ENCODE assay signal across 13 cellular contexts in genomic region chr14:105165761-105166485, GRCh38. TPM values are rescaled to one million over a fixed set of nuclear protein-coding genes. Genes with fewer than 3 reads are reported as not detected.
DNase-seq lines count a peak whose midpoint lies in the region; ATAC-seq and TF ChIP-seq lines count a peak whose summit lies in the region.
"Had no signal": no experiment of that assay in that cellular context is flagged by ENCODE, and none has a peak within 500 bp of the region (broad histone marks: within the 10 kb centered on the region; RNA-seq: fewer than 3 reads in every experiment).

No MANE protein-coding gene starts in this region.

- DNase-seq in heart right ventricle (no peak), right cardiac atrium (no peak), RWPE1 (ENCODE audit: low spot score) (peak; percentile 46), epithelial cell of prostate (ENCODE audit: low read depth, low spot score) (no peak), NCI-H187 treated with DMSO at 0.1 percent for 48 hours (lab: John Stamatoyannopoulos, UW) (no peak), left lung (no peak), SHP77 treated with DMSO at 0.1 percent for 48 hours (lab: John Stamatoyannopoulos, UW) (no peak)
- DNase-seq: activated T-cell treated with anti-CD3 and anti-CD28 coated beads, Interleukin-2, amount 50 U/mL, for 24 hours; colonic mucosa; midbrain; stimulated activated CD4-positive, alpha-beta T cell treated with anti-CD3 and anti-CD28 coated beads, Interleukin-15, amount 100 ng/mL, for 24 hours had no signal

- H3K27me3 ChIP-seq in heart right ventricle (peaks cover 0 to 40% (median 9%) of the 10 kb centered on the region in 7 donors), right cardiac atrium (ENCODE audit: control insufficient read depth, insufficient read depth) (no peaks in the 10 kb centered on the region), thymus (ENCODE audit: control insufficient read depth, insufficient read depth) (peaks cover 48% of the 10 kb centered on the region), left lung (peaks cover 0 to 44% of the 10 kb centered on the region in 2 donors)

- no peak for TF ChIP-seq CTCF in heart right ventricle (IDR thresholded peaks at IDR 0.05)
- TF ChIP-seq CTCF in RWPE1 (conservative IDR thresholded peaks at IDR 0.05; ENCODE audit: low read depth): no peak
- TF ChIP-seq CTCF in left lung (IDR thresholded peaks at IDR 0.05): no peak

- H3K27ac ChIP-seq in heart right ventricle (peak overlapping the region in 4 of 10 donors; percentile 2 to 48 (median 28)), right cardiac atrium (ENCODE audit: low read length) (no peak overlapping the region), RWPE1 (peak overlapping the region; percentile 99), epithelial cell of prostate (peak overlapping the region; percentile 56), thymus (ENCODE audit: low read depth) (peak overlapping the region; percentile 32), left lung (no peak overlapping the region)
- H3K27ac ChIP-seq: colonic mucosa, parathyroid adenoma had no signal

- CTCF ChIA-PET in RWPE1 (lab: Yijun Ruan, JAX): interaction anchor here (0.6 to 8.3 kb wide), 6 partner anchors 35 to 290 kb away, joined by 3 to 99 read pairs (median 4); no protein-coding TSS in a partner anchor

- intact Hi-C loops in heart right ventricle (cut with DNase I): loop anchor here in 5 of 10 donors (5.0 to 10.0 kb wide), 3 partner anchors 36 to 74 kb away; no protein-coding TSS in a partner anchor
- intact Hi-C loops in right cardiac atrium (cut with DNase I): loop anchor here in 1 of 4 donors (5.0 kb wide), 1 partner anchor 74 kb away; no protein-coding TSS in a partner anchor
- intact Hi-C loops in left lung (cut with DNase I): no loop called here

- ATAC-seq in heart right ventricle (peak in 1 of 8 donors; percentile 1), right cardiac atrium (no peak), left lung (no peak)

- H3K4me1 ChIP-seq in heart right ventricle (peaks cover 14 to 82% (median 44%) of the 10 kb centered on the region in 9 donors), right cardiac atrium (ENCODE audit: control insufficient read depth, insufficient read depth, low read length) (peaks cover 3% of the 10 kb centered on the region), thymus (ENCODE audit: control insufficient read depth, insufficient read depth, low read length) (no peaks in the 10 kb centered on the region), left lung (peaks cover 10 to 33% of the 10 kb centered on the region in 2 donors)

- H3K9me3 ChIP-seq in heart right ventricle (no peaks in the 10 kb centered on the region), right cardiac atrium (ENCODE audit: control insufficient read depth, low read length) (no peaks in the 10 kb centered on the region), thymus (ENCODE audit: control insufficient read depth) (no peaks in the 10 kb centered on the region), left lung (no peaks in the 10 kb centered on the region)
- H3K9me3 ChIP-seq: colonic mucosa had no signal

- 88% methylated on average over 32 of the region's 32 CpGs for WGBS in heart right ventricle, 2 donors
- 87% methylated on average over 32 of the region's 32 CpGs for WGBS in right cardiac atrium
- WGBS in thymus: 93% methylated on average over 32 of the region's 32 CpGs

- H3K4me3 ChIP-seq in heart right ventricle (peak overlapping the region in 8 of 10 donors; percentile 4 to 68 (median 48)), right cardiac atrium (ENCODE audit: low read length) (no peak overlapping the region), thymus (ENCODE audit: low read length) (no peak overlapping the region), left lung (peak overlapping the region in 1 of 2 donors; percentile 25)
- H3K4me3 ChIP-seq: colonic mucosa had no signal

- POLR2A ChIA-PET in RWPE1 (lab: Yijun Ruan, JAX; ENCODE audit: low non-redundant PET): interaction anchor here (0.6 to 1.4 kb wide), 2 partner anchors 36 to 78 kb away, joined by 3 read pairs; no protein-coding TSS in a partner anchor

- H3K36me3 ChIP-seq in heart right ventricle: no peaks in the 10 kb centered on the region
- H3K36me3 ChIP-seq in thymus (ENCODE audit: control insufficient read depth, insufficient read depth): no peaks in the 10 kb centered on the region
- H3K36me3 ChIP-seq in left lung: no peaks in the 10 kb centered on the region
- H3K36me3 ChIP-seq: colonic mucosa had no signal

RNA-seq across cellular contexts. Expression of gene JAG2, which starts 2.7 kb away (rescaled TPM):
- total RNA-seq in heart right ventricle: 10 to 100 TPM; 18.5 to 42.4 (median 26.3) TPM
- polyA plus RNA-seq in heart right ventricle: 10 to 100 TPM; 23.7 to 45.5 TPM
- 10 to 100 TPM; 16.5 to 21.3 (median 17.4) TPM for total RNA-seq in right cardiac atrium
- 17.8 TPM for polyA plus RNA-seq in right cardiac atrium
- polyA plus RNA-seq in thymus: 40.8 TPM
- 10 to 100 TPM; 32.0 to 34.2 TPM for total RNA-seq in left lung

RNA-seq across cellular contexts. Expression of gene NUDT14, which starts 15.2 kb away (rescaled TPM):
- total RNA-seq in heart right ventricle: 10 to 100 TPM; 18.9 to 33.9 (median 29.6) TPM
- 10 to 100 TPM; 15.1 to 31.1 TPM for polyA plus RNA-seq in heart right ventricle
- 10 to 100 TPM; 23.9 to 35.5 (median 32.0) TPM for total RNA-seq in right cardiac atrium
- 31.4 TPM for polyA plus RNA-seq in right cardiac atrium
- 17.2 TPM for polyA plus RNA-seq in thymus
- 10 to 100 TPM; 52.5 to 77.5 TPM for total RNA-seq in left lung

Comparison
In these comparisons a context has a peak if more than half of its experiments do, and no peak if none do; other contexts are left out.
1. H3K4me3 ChIP-seq: peak in heart right ventricle (8 of 10); none in right cardiac atrium (single experiment) and thymus (single experiment).
2. H3K27ac ChIP-seq: peak in RWPE1 (single experiment), epithelial cell of prostate (single experiment) and thymus (single experiment); none in right cardiac atrium (single experiment) and left lung (0 of 2).